ENCODE assay signal across 8 cellular contexts in the genomic region with DNA sequence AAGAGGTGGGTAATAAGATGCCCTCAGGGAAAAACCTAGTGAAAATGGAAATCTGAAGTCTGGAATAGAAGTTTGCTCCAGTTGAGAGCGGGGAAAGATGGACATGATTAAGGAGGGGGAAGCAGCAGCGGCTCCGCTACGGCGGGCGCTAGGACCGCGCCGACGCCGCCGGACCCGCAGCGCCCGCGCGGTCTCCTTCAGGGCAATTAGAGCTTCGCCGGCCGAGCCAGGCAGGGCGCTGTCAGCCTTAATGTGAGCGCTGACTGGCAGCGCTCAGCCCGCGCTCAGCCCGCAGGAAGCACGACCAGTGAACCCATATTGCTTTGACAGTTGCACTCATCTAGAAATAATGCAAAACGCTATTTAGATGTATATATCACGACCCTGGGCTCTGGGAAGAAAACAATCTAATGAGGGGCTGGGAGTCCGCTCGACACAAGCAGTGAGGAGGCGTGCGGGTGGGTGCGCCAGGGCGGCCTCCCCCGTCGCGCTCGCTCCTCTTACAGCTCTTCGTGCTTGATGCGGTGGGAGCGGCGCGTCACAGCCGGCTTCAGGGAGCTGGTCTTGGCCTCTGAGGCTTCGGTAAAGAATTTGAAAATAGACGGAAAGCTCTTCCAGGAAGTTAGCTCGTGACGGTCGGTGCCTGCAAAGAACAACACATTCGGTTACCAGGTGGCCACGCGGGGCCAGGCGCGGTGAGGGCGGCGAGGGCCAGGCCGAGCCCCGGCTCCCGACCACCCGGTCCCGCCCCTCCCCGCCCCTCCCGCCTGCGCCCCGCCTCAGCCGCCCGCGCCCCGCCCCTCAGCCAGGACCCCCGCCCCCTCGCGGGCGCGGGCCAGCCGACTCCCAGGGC. TPM values are rescaled to one million over a fixed set of nuclear protein-coding genes. Genes with fewer than 3 reads are reported as not detected.
DNase-seq lines count a peak whose midpoint lies in the region; ATAC-seq and TF ChIP-seq lines count a peak whose summit lies in the region.

No MANE protein-coding gene starts in this region.

- peaks cover 19% of the 10 kb centered on the region for H3K4me1 Mint-ChIP-seq in T-helper 17 cell
- H3K4me1 Mint-ChIP-seq in MCF 10A (ENCODE audit: insufficient read depth, unreplicated experiment) = peaks cover 6% of the 10 kb centered on the region

- no TSS peak for BruUV-seq in MCF 10A (replicated peaks; lab: Mats Ljungman, UMichigan)

- peak overlapping the region; percentile 78 for H3K27ac ChIP-seq in 22Rv1

- H3K9me3 Mint-ChIP-seq in MCF 10A (ENCODE audit: unreplicated experiment) = no peaks in the 10 kb centered on the region

- intact Hi-C loops in MCF 10A (cut with micrococcal nuclease) = loop anchor here (5.0 to 10.0 kb wide), 2 partner anchors 167 to 294 kb away; no protein-coding TSS in a partner anchor

- no peaks in the 10 kb centered on the region for H3K36me3 Mint-ChIP-seq in T-helper 17 cell (ENCODE audit: low read depth)
- H3K36me3 Mint-ChIP-seq in MCF 10A (ENCODE audit: insufficient read depth, unreplicated experiment) = peaks cover 7% of the 10 kb centered on the region

- POLR2A ChIA-PET in MCF 10A (lab: Yijun Ruan, JAX) = interaction anchor here (0.6 to 1.1 kb wide), 2 partner anchors 13 to 1067 kb away, joined by 3 to 5 read pairs; no protein-coding TSS in a partner anchor

- ATAC-seq in GM18502 (IDR thresholded peaks at IDR 0.05; ENCODE audit: poor library complexity, unreplicated experiment) (peak; percentile 99), HG02885 (IDR thresholded peaks at IDR 0.05; ENCODE audit: poor library complexity, unreplicated experiment) (peak; percentile 97), T-helper 17 cell (peak; percentile 59)

- CTCF ChIA-PET in MCF 10A (lab: Yijun Ruan, JAX) = interaction anchor here (0.6 to 4.2 kb wide), 8 partner anchors 13 to 271 kb away, joined by 3 to 26 read pairs (median 4); no protein-coding TSS in a partner anchor

- H3K27me3 Mint-ChIP-seq in T-helper 17 cell (no peaks in the 10 kb centered on the region), MCF 10A (ENCODE audit: insufficient read depth, unreplicated experiment) (no peaks in the 10 kb centered on the region)

- H3K9me3 ChIP-seq in T-helper 17 cell (ENCODE audit: control insufficient read depth, low read length, poor library complexity, severe bottlenecking) = no peaks in the 10 kb centered on the region
- H3K9me3 ChIP-seq in iPS-18c (ENCODE audit: control insufficient read depth, insufficient read depth, low read length) = no peaks in the 10 kb centered on the region

- DNase-seq in NCI-H1417 treated with DMSO at 0.1 percent for 48 hours (lab: John Stamatoyannopoulos, UW) (peak; percentile 15), T-helper 17 cell (peak; percentile 47 to 56 (median 51)), MCF 10A (ENCODE audit: unreplicated experiment) (peak; percentile 72), skeletal muscle cell (ENCODE audit: low read depth) (no peak)

- TF ChIP-seq CTCF in 22Rv1 (IDR thresholded peaks at IDR 0.05) (peak; percentile 46), MCF 10A (IDR thresholded peaks at IDR 0.05; ENCODE audit: unreplicated experiment) (no peak)

- H3K27ac Mint-ChIP-seq in T-helper 17 cell (peak overlapping the region; percentile 98), MCF 10A (ENCODE audit: low read depth, unreplicated experiment) (peak overlapping the region; percentile 76)

- H3K4me3 Mint-ChIP-seq in T-helper 17 cell (peak overlapping the region; percentile 96), MCF 10A (ENCODE audit: unreplicated experiment) (peak overlapping the region; percentile 89)

- H3K4me3 ChIP-seq in iPS-18c (ENCODE audit: insufficient read depth, low read depth, low read length) (peak overlapping the region; percentile 62), skeletal muscle cell (ENCODE audit: low read depth, low read length) (peak overlapping the region; percentile 68)

RNA-seq across cellular contexts. Expression of a gene that starts 37.7 kb away (rescaled TPM):
- not detected for total RNA-seq in T-helper 17 cell
- 1.4 and 1.7 TPM in 2 replicates for total RNA-seq in MCF 10A (2022)

RNA-seq across cellular contexts. Expression of a gene that starts 39.7 kb away (rescaled TPM):
- total RNA-seq in T-helper 17 cell (not detected), MCF 10A (2022) (3.2 and 4.6 TPM in 2 replicates)
